ENCODE assay signal across 14 cellular contexts in the genomic region with DNA sequence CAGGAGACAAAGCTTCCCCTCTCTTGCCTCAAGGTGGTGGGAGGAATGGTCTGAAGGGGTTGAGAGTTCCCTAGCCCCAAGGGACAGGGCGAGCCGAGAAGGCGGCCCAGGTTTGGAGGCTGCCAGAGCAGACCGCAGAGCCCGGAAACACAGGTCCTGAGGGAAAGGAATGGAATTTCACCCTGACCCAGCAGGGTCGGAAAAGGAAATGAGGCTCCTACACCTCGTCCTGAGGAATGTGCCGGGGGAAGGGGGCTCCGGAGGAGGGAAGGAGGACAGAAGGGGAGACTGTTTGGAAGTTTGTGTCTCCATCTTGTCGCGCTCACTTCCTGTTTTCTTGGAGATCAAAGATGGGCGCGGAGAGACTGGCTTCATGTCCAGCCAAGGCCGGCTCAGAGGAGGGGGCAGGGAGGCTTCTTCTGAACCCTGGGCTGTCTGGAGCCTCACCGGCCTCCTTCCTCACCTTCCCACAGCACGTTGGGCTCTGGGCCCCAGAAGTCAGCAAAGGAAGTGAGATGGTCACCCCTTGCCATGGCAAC. TPM values are rescaled to one million over a fixed set of nuclear protein-coding genes. Genes with fewer than 3 reads are reported as not detected.
DNase-seq lines count a peak whose midpoint lies in the region; ATAC-seq and TF ChIP-seq lines count a peak whose summit lies in the region.
"Had no signal": no experiment of that assay in that cellular context is flagged by ENCODE, and none has a peak within 500 bp of the region (broad histone marks: within the 10 kb centered on the region; RNA-seq: fewer than 3 reads in every experiment).

No MANE protein-coding gene starts in this region.

- H3K9me2 ChIP-seq in GM23338 (ENCODE audit: insufficient read depth), result no peaks in the 10 kb centered on the region

- peak overlapping the region; percentile 88 for H2AFZ ChIP-seq in GM23338

- H3K9ac ChIP-seq in skeletal muscle satellite cell (ENCODE audit: low read depth, low read length), result peak overlapping the region; percentile 29
- H3K9ac ChIP-seq: KMS-11 had no signal

- H3K36me3 ChIP-seq in GM23338 (ENCODE audit: insufficient read depth) (no peaks in the 10 kb centered on the region), skeletal muscle satellite cell (ENCODE audit: insufficient read depth, low read length) (peaks cover 43% of the 10 kb centered on the region)

- H3K36me3 Mint-ChIP-seq in GM23338 (ENCODE audit: low read depth), result peaks cover 8% of the 10 kb centered on the region
- peaks cover 10% of the 10 kb centered on the region for H3K36me3 Mint-ChIP-seq in CD4-positive, alpha-beta T cell (ENCODE audit: low read depth)

- H3K9me3 Mint-ChIP-seq in GM23338, result peaks cover 21% of the 10 kb centered on the region
- H3K9me3 Mint-ChIP-seq in CD4-positive, alpha-beta T cell, result peaks cover 8% of the 10 kb centered on the region

- H3K9me3 ChIP-seq in skeletal muscle satellite cell (replicated peaks; ENCODE audit: low read length), result peaks cover 9% of the 10 kb centered on the region
- H3K9me3 ChIP-seq in CD4-positive, alpha-beta T cell (ENCODE audit: control insufficient read depth, low read length), result peaks cover 12% of the 10 kb centered on the region

- CTCF ChIA-PET in CD4-positive, alpha-beta T cell (lab: Charles Lee), result no interaction called here

- no peaks in the 10 kb centered on the region; the same call in 1 of the 2 replicates for H3K4me1 ChIP-seq in GM23338 (ENCODE audit: insufficient read depth)
- H3K4me1 ChIP-seq in skeletal muscle satellite cell (ENCODE audit: control insufficient read depth, insufficient read depth, low read length), result peaks cover 59% of the 10 kb centered on the region

- intact Hi-C loops in CD4-positive, alpha-beta T cell (cut with DNase I, micrococcal nuclease), result no loop called here

- H3K27ac ChIP-seq in GM23338 (ENCODE audit: low read depth), result peak overlapping the region; percentile 87
- no peak overlapping the region for H3K27ac ChIP-seq in CD4-positive, alpha-beta T cell (ENCODE audit: low read depth, low read length)
- H3K27ac ChIP-seq: KMS-11 had no signal

- H3F3A ChIP-seq in GM23338 (replicated peaks; ENCODE audit: low read depth), result no peaks in the 10 kb centered on the region

- DNase-seq in GM23338 (ENCODE audit: low spot score), result peak; percentile 77
- DNase-seq in dermis blood vessel endothelial cell, result peak; percentile 90
- peak; percentile 47 for DNase-seq in kidney tubule cell (ENCODE audit: low spot score)
- no peak for DNase-seq in CD4-positive, alpha-beta T cell
- no peak for DNase-seq in epidermal melanocyte (ENCODE audit: insufficient read length, low spot score)
- DNase-seq: activated CD4-positive, alpha-beta T cell treated with anti-CD3 and anti-CD28 coated beads, Interleukin-2, amount 50 U/mL, for 48 hours; activated naive CD8-positive, alpha-beta T cell treated with anti-CD3 and anti-CD28 coated beads, Interleukin-2, amount 50 U/mL, for 24 hours; NCI-H524 had no signal

- H3K27ac Mint-ChIP-seq in GM23338, result no peak overlapping the region
- H3K27ac Mint-ChIP-seq in CD4-positive, alpha-beta T cell, result no peak overlapping the region
- H3K27ac Mint-ChIP-seq: activated naive CD8-positive, alpha-beta T cell treated with anti-CD3 and anti-CD28 coated beads, Interleukin-2, amount 50 U/mL, for 24 hours had no signal

- H4K20me1 ChIP-seq in GM23338 (replicated peaks; ENCODE audit: insufficient read depth), result no peaks in the 10 kb centered on the region

- ATAC-seq in GM23338 (peak; percentile 75), GM18505 (IDR thresholded peaks at IDR 0.05; ENCODE audit: unreplicated experiment) (no peak), GM21576 (IDR thresholded peaks at IDR 0.05; ENCODE audit: unreplicated experiment) (no peak)
- ATAC-seq in CD4-positive, alpha-beta T cell (ENCODE audit: poor library complexity), result no peak
- ATAC-seq: activated naive CD8-positive, alpha-beta T cell treated with anti-CD3 and anti-CD28 coated beads, Interleukin-2, amount 50 U/mL, for 24 hours; SK-N-SH treated with all-trans-retinoic acid at 6 μM for 48 hours had no signal

- POLR2A ChIA-PET in CD4-positive, alpha-beta T cell (lab: Charles Lee), result no interaction called here

- H3K79me2 ChIP-seq in GM23338 (replicated peaks; ENCODE audit: insufficient read depth), result no peaks in the 10 kb centered on the region

- no peak overlapping the region for H3K4me3 ChIP-seq in GM23338
- H3K4me3 ChIP-seq in skeletal muscle satellite cell (ENCODE audit: low read length), result peak overlapping the region; percentile 27

- peak overlapping the region; percentile 43; the same call in 1 of the 2 replicates for H3K4me2 ChIP-seq in GM23338
- peak overlapping the region; percentile 55 for H3K4me2 ChIP-seq in skeletal muscle satellite cell (ENCODE audit: low read length)
- H3K4me2 ChIP-seq: KMS-11 had no signal

- no peaks in the 10 kb centered on the region for H3K27me3 ChIP-seq in GM23338 (ENCODE audit: insufficient read depth)
- no peaks in the 10 kb centered on the region for H3K27me3 ChIP-seq in skeletal muscle satellite cell (ENCODE audit: control insufficient read depth, insufficient read depth, low read length)
- H3K27me3 ChIP-seq in CD4-positive, alpha-beta T cell (ENCODE audit: control insufficient read depth, insufficient read depth, low read length), result no peaks in the 10 kb centered on the region

- no peak overlapping the region for H3K4me3 Mint-ChIP-seq in GM23338
- no peak overlapping the region for H3K4me3 Mint-ChIP-seq in CD4-positive, alpha-beta T cell
- H3K4me3 Mint-ChIP-seq: activated naive CD8-positive, alpha-beta T cell treated with anti-CD3 and anti-CD28 coated beads, Interleukin-2, amount 50 U/mL, for 24 hours had no signal

- H3K27me3 Mint-ChIP-seq in GM23338 (ENCODE audit: insufficient read depth, low read depth, poor library complexity), result peaks cover 12% of the 10 kb centered on the region
- no peaks in the 10 kb centered on the region for H3K27me3 Mint-ChIP-seq in CD4-positive, alpha-beta T cell
- H3K27me3 Mint-ChIP-seq: activated naive CD8-positive, alpha-beta T cell treated with anti-CD3 and anti-CD28 coated beads, Interleukin-2, amount 50 U/mL, for 24 hours had no signal

- TF ChIP-seq CTCF in GM23338 (conservative IDR thresholded peaks at IDR 0.05; ENCODE audit: low read depth in 2 of 2), result no peak
- no peak for TF ChIP-seq CTCF in CD4-positive, alpha-beta T cell (IDR thresholded peaks at IDR 0.05)

- TF ChIP-seq POLR2A in GM18505 (IDR thresholded peaks at IDR 0.05; ENCODE audit: borderline replicate concordance, extremely low read depth, insufficient read depth, insufficient read length), result no peak

- H3K4me1 Mint-ChIP-seq in GM23338, result peaks cover 8% of the 10 kb centered on the region
- H3K4me1 Mint-ChIP-seq in CD4-positive, alpha-beta T cell (ENCODE audit: low read depth), result peaks cover 7% of the 10 kb centered on the region
- H3K4me1 Mint-ChIP-seq: activated naive CD8-positive, alpha-beta T cell treated with anti-CD3 and anti-CD28 coated beads, Interleukin-2, amount 50 U/mL, for 24 hours had no signal

TF ChIP-seq in GM23338, 12 proteins besides CTCF, POLR2A, EP300 and RAD21 (continues in another document):
- TF ChIP-seq EZH2 (IDR thresholded peaks at IDR 0.05; ENCODE audit: low read depth, unreplicated experiment) (no peak), NANOG (IDR thresholded peaks at IDR 0.05; ENCODE audit: borderline replicate concordance) (no peak), EZH2phosphoT487 (IDR thresholded peaks at IDR 0.05; ENCODE audit: unreplicated experiment) (no peak), ZNF114 (CRISPR knock-in tag; IDR thresholded peaks at IDR 0.05) (no peak), CREB1 (CRISPR knock-in tag; IDR thresholded peaks at IDR 0.05; ENCODE audit: low read depth) (no peak)

RNA-seq across cellular contexts. Expression of a gene that starts 9.6 kb away (rescaled TPM):
- 1.4 and 3.0 TPM in 2 replicates for total RNA-seq in GM23338 (2014; rRNA removed; shearing (Covaris generic))
- polyA plus RNA-seq in GM23338 (2016; fragmentation: Nextera tagmentation; extraction: Ambion mirVana), result 2.6 TPM in 2 replicates
- total RNA-seq in dermis blood vessel endothelial cell, result 84.2 and 165 TPM in 2 replicates
- total RNA-seq in skeletal muscle satellite cell (2012; rRNA removed), result 33.7 and 39.1 TPM in 2 replicates
- total RNA-seq in CD4-positive, alpha-beta T cell, result 1 to 10 TPM; 2.5 to 2.6 TPM
- polyA plus RNA-seq: neural cell had no signal

RNA-seq across cellular contexts. Expression of a gene that starts 32.6 kb away (rescaled TPM):
- total RNA-seq in GM23338 (2014; rRNA removed; shearing (Covaris generic)), result 6.7 and 16.2 TPM in 2 replicates
- polyA plus RNA-seq in GM23338 (2016; fragmentation: Nextera tagmentation; extraction: Ambion mirVana), result 35.5 and 36.3 TPM in 2 replicates
- total RNA-seq in dermis blood vessel endothelial cell, result 22.0 and 42.2 TPM in 2 replicates
- total RNA-seq in skeletal muscle satellite cell (2012; rRNA removed), result 28.9 and 41.9 TPM in 2 replicates
- total RNA-seq in CD4-positive, alpha-beta T cell, result 10 to 100 TPM; 46.7 to 52.6 TPM

RNA-seq across cellular contexts. Expression of a gene that starts 42.2 kb away (rescaled TPM):
- total RNA-seq in GM23338 (2014; rRNA removed; shearing (Covaris generic)), result 87.2 and 92.4 TPM in 2 replicates
- 40.7 and 43.5 TPM in 2 replicates for polyA plus RNA-seq in GM23338 (2016; fragmentation: Nextera tagmentation; extraction: Ambion mirVana)
- 64.2 and 93.8 TPM in 2 replicates for total RNA-seq in dermis blood vessel endothelial cell
- 90.8 and 94.6 TPM in 2 replicates for total RNA-seq in skeletal muscle satellite cell (2012; rRNA removed)
- 10 to 100 TPM; 58.0 to 66.6 TPM for total RNA-seq in CD4-positive, alpha-beta T cell

RNA-seq across cellular contexts. Expression of a gene that starts 54.5 kb away (rescaled TPM):
- 39.2 and 46.3 TPM in 2 replicates for total RNA-seq in GM23338 (2014; rRNA removed; shearing (Covaris generic))
- polyA plus RNA-seq in GM23338 (2016; fragmentation: Nextera tagmentation; extraction: Ambion mirVana), result 20.7 and 21.5 TPM in 2 replicates
- 33.2 and 44.8 TPM in 2 replicates for total RNA-seq in dermis blood vessel endothelial cell
- 29.7 and 42.2 TPM in 2 replicates for total RNA-seq in skeletal muscle satellite cell (2012; rRNA removed)
- total RNA-seq in CD4-positive, alpha-beta T cell, result 10 to 100 TPM; 93.1 to 97.5 TPM

RNA-seq across cellular contexts. Expression of a gene that starts 59.1 kb away (rescaled TPM):
- 63.9 and 84.3 TPM in 2 replicates for total RNA-seq in GM23338 (2014; rRNA removed; shearing (Covaris generic))
- 49.7 and 58.5 TPM in 2 replicates for polyA plus RNA-seq in GM23338 (2016; fragmentation: Nextera tagmentation; extraction: Ambion mirVana)
- total RNA-seq in dermis blood vessel endothelial cell, result 102 and 116 TPM in 2 replicates
- total RNA-seq in skeletal muscle satellite cell (2012; rRNA removed), result 35.8 and 40.8 TPM in 2 replicates
- total RNA-seq in CD4-positive, alpha-beta T cell, result 100 to 1,000 TPM; 117 to 121 TPM

Comparison
In these comparisons a context has a peak if more than half of its experiments do, and no peak if none do; other contexts are left out.
1. DNase-seq: peak in GM23338 (single experiment), dermis blood vessel endothelial cell (single experiment) and kidney tubule cell (single experiment); none in CD4-positive, alpha-beta T cell (0 of 10) and epidermal melanocyte (single experiment).
2. RNA of a gene that starts 9.6 kb away (total RNA-seq): 84.2 to 165 TPM in dermis blood vessel endothelial cell; 2.5 to 2.6 TPM in CD4-positive, alpha-beta T cell and 1.4 to 3.0 TPM in GM23338; every median in the first group is over 10 times any median in the second.